16 cellular contexts compared by ENCODE assay signal in the genomic region with DNA sequence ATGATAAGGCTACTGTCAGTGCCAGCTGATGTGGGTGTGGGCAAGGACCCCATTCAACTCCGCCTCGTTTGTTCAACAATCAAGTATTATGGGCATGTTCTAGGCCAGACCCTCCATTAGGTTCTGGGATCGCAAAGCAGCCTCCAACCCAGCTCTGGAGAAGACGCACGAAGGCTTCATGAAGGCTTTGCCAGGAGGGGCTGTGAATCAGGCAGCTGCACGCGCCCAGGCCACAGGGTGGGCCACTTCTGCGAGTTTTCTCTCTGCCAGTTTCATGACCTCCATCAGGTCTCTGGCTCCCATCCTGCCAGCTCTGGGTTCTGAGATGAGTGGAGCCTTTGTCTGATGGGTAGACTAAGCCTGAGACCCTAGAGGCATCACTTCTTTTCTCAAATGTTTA.
"Had no signal": no experiment of that assay in that cellular context is flagged by ENCODE, and none has a peak within 500 bp of the region (broad histone marks: within the 10 kb centered on the region; RNA-seq: fewer than 3 reads in every experiment).

No MANE protein-coding gene starts in this region.

- H3K4me3 Mint-ChIP-seq: activated CD4-positive, alpha-beta memory T cell treated with anti-CD3 and anti-CD28 coated beads for 36 hours; activated CD4-positive, alpha-beta T cell treated with anti-CD3 and anti-CD28 coated beads for 36 hours; activated naive CD4-positive, alpha-beta T cell treated with anti-CD3 and anti-CD28 coated beads, Interleukin-2, amount 10 ng/mL, durations not matched to agents 7 days and 5 days; naive thymus-derived CD8-positive, alpha-beta T cell; T-helper 1 cell treated with Interleukin-12 subunit alpha and Interleukin-12 subunit beta and Interleukin-4 antibody, amounts not matched to agents 30 μg/mL and 1 μg/mL, for 36 hours had no signal

- H3K36me3 Mint-ChIP-seq: activated CD4-positive, alpha-beta memory T cell treated with anti-CD3 and anti-CD28 coated beads for 36 hours; activated naive CD4-positive, alpha-beta T cell treated with anti-CD3 and anti-CD28 coated beads, Interleukin-2, amount 10 ng/mL, durations not matched to agents 7 days and 5 days had no signal

- H3K4me1 ChIP-seq: gastroesophageal sphincter, prostate gland, upper lobe of right lung had no signal

- ATAC-seq: activated CD4-positive, alpha-beta T cell treated with anti-CD3 and anti-CD28 coated beads for 36 hours; gastroesophageal sphincter; naive thymus-derived CD8-positive, alpha-beta T cell; right cardiac atrium; upper lobe of right lung had no signal

- DNase-seq: activated CD4-positive, alpha-beta memory T cell treated with anti-CD3 and anti-CD28 coated beads for 36 hours; activated CD4-positive, alpha-beta T cell treated with anti-CD3 and anti-CD28 coated beads for 36 hours; dorsolateral prefrontal cortex; left colon; mammary epithelial cell; right cardiac atrium; stomach; upper lobe of right lung had no signal

- H3K36me3 ChIP-seq: cardiac muscle cell, gastroesophageal sphincter, neutrophil, prostate gland, stomach, upper lobe of right lung had no signal

- H3K27ac Mint-ChIP-seq: activated CD4-positive, alpha-beta memory T cell treated with anti-CD3 and anti-CD28 coated beads for 36 hours; activated CD4-positive, alpha-beta T cell treated with anti-CD3 and anti-CD28 coated beads for 36 hours; activated naive CD4-positive, alpha-beta T cell treated with anti-CD3 and anti-CD28 coated beads, Interleukin-2, amount 10 ng/mL, durations not matched to agents 7 days and 5 days; T-helper 1 cell treated with Interleukin-12 subunit alpha and Interleukin-12 subunit beta and Interleukin-4 antibody, amounts not matched to agents 30 μg/mL and 1 μg/mL, for 36 hours had no signal

- H3K27me3 Mint-ChIP-seq: activated CD4-positive, alpha-beta memory T cell treated with anti-CD3 and anti-CD28 coated beads for 36 hours; activated CD4-positive, alpha-beta T cell treated with anti-CD3 and anti-CD28 coated beads for 36 hours had no signal

- H3K9me3 ChIP-seq: neutrophil, prostate gland, testis, upper lobe of right lung had no signal

- H3K4me1 Mint-ChIP-seq: activated CD4-positive, alpha-beta T cell treated with anti-CD3 and anti-CD28 coated beads for 36 hours; activated naive CD4-positive, alpha-beta T cell treated with anti-CD3 and anti-CD28 coated beads, Interleukin-2, amount 10 ng/mL, durations not matched to agents 7 days and 5 days; naive thymus-derived CD8-positive, alpha-beta T cell had no signal

- H3K27me3 ChIP-seq: cardiac muscle cell, gastroesophageal sphincter, testis, upper lobe of right lung had no signal

- H3K4me3 ChIP-seq: cardiac muscle cell, dorsolateral prefrontal cortex, gastroesophageal sphincter, prostate gland, stomach, testis, upper lobe of right lung had no signal
